11 cellular contexts compared by ENCODE assay signal in genomic region chr1:155834296-155834926, GRCh38. TPM values are rescaled to one million over a fixed set of nuclear protein-coding genes. Genes with fewer than 3 reads are reported as not detected.
DNase-seq lines count a peak whose midpoint lies in the region; ATAC-seq and TF ChIP-seq lines count a peak whose summit lies in the region.
"Had no signal": no experiment of that assay in that cellular context is flagged by ENCODE, and none has a peak within 500 bp of the region (broad histone marks: within the 10 kb centered on the region; RNA-seq: fewer than 3 reads in every experiment).

No MANE protein-coding gene starts in this region.

- no peaks in the 10 kb centered on the region for H3K9me3 ChIP-seq in thyroid gland

- no peak overlapping the region for H3K4me3 ChIP-seq in AG10803 (ENCODE audit: low read length)
- no peak overlapping the region for H3K4me3 ChIP-seq in thyroid gland (replicated peaks in 1 of 3)

- H3K27ac ChIP-seq in thyroid gland: no peak overlapping the region

- no peaks in the 10 kb centered on the region for H3K27me3 ChIP-seq in thyroid gland

- no peak for ATAC-seq in GM18511 (IDR thresholded peaks at IDR 0.05; ENCODE audit: unreplicated experiment)
- ATAC-seq in HG03432 (IDR thresholded peaks at IDR 0.05; ENCODE audit: unreplicated experiment): no peak
- ATAC-seq: activated CD4-positive, CD25-positive, alpha-beta regulatory T cell treated with anti-CD3 and anti-CD28 coated beads, Interleukin-2, amount 50 U/mL, for 24 hours had no signal

- no peak for TF ChIP-seq POLR2A in thyroid gland (IDR thresholded peaks at IDR 0.05)

- H3K4me3 Mint-ChIP-seq in HFFc6: no peak overlapping the region; the same call in 1 of the 2 replicates

- H3K36me3 Mint-ChIP-seq in HFFc6 (ENCODE audit: low read depth): peaks cover 20% of the 10 kb centered on the region

- intact Hi-C loops in thyroid gland (cut with DNase I): no loop called here

- no peak for TF ChIP-seq CTCF in AG10803 (conservative IDR thresholded peaks at IDR 0.05; ENCODE audit: low read length)
- TF ChIP-seq CTCF in HFFc6 (IDR thresholded peaks at IDR 0.05): no peak
- no peak for TF ChIP-seq CTCF in thyroid gland (IDR thresholded peaks at IDR 0.05)

- H3K27ac Mint-ChIP-seq in HFFc6: peak overlapping the region; percentile 82

- no peaks in the 10 kb centered on the region for H3K36me3 ChIP-seq in thyroid gland

- no peaks in the 10 kb centered on the region for H3K9me3 Mint-ChIP-seq in HFFc6

- H3K4me1 ChIP-seq in thyroid gland: peaks cover 9 to 11% of the 10 kb centered on the region in 2 donors

- H3K4me1 Mint-ChIP-seq in HFFc6 (ENCODE audit: low read depth): peaks cover 19% of the 10 kb centered on the region

- WGBS in thyroid gland, 2 donors: 97 to 98% methylated on average over 9 to 11 of the region's 11 CpGs

- H3K27me3 Mint-ChIP-seq in HFFc6 (ENCODE audit: insufficient read depth): no peaks in the 10 kb centered on the region

- DNase-seq in AG10803 (ENCODE audit: low read depth): peak; percentile 54
- DNase-seq in HFFc6: peak; percentile 49
- peak; percentile 50 for DNase-seq in amniotic epithelial cell (ENCODE audit: low read depth)
- peak; percentile 24 for DNase-seq in inferior parietal cortex (ENCODE audit: extremely low spot score)
- DNase-seq in thyroid gland: no peak
- no peak for DNase-seq in stimulated activated naive CD4-positive, alpha-beta T cell (lab: John Stamatoyannopoulos, UW)
- DNase-seq: effector CD8-positive, alpha-beta T cell; NCI-H1092 treated with DMSO at 0.1 percent for 48 hours had no signal

RNA-seq across cellular contexts. Expression of gene GON4L, which starts 22.6 kb away (rescaled TPM):
- total RNA-seq in HFFc6 (2021; fragmentation: NEBNext Ultra II Directional; extraction: Animal tissue kit (Norgen Biotek cat#: 25700)): 10 to 100 TPM; 24.2 to 31.3 (median 28.6) TPM
- total RNA-seq in thyroid gland: 10 to 100 TPM; 32.3 to 64.9 (median 43.6) TPM

RNA-seq across cellular contexts. Expression of gene SYT11, which starts 25.0 kb away (rescaled TPM):
- total RNA-seq in HFFc6 (2021; fragmentation: NEBNext Ultra II Directional; extraction: Animal tissue kit (Norgen Biotek cat#: 25700)): 10 to 100 TPM; 38.9 to 56.0 (median 48.8) TPM
- total RNA-seq in thyroid gland: 1 to 10 TPM; 3.3 to 9.1 (median 3.6) TPM

Comparison
In these comparisons a context has a peak if more than half of its experiments do, and no peak if none do; other contexts are left out.
1. DNase-seq: peak in AG10803 (single experiment), HFFc6 (single experiment), amniotic epithelial cell (single experiment) and inferior parietal cortex (single experiment); none in thyroid gland (0 of 2) and stimulated activated naive CD4-positive, alpha-beta T cell (0 of 6).